ENCODE assay signal across 8 cellular contexts in genomic region chr12:122420471-122421262, GRCh38. TPM values are rescaled to one million over a fixed set of nuclear protein-coding genes. Genes with fewer than 3 reads are reported as not detected.
A peak's percentile ranks its signal among the peaks of the same experiment; 100 is the strongest.
DNase-seq lines count a peak whose midpoint lies in the region; ATAC-seq and TF ChIP-seq lines count a peak whose summit lies in the region.

No MANE protein-coding gene starts in this region.

- peaks cover 17% of the 10 kb centered on the region; the same call in 1 of the 2 replicates for H3K27me3 ChIP-seq in GM23338 (ENCODE audit: insufficient read depth)

- POLR2A ChIA-PET in activated B cell treated with CpG ODN at 0.5 μM for 24 hours (lab: Charles Lee) = interaction anchor here (0.6 to 1.8 kb wide), 9 partner anchors 8 to 352 kb away, joined by 3 to 13 read pairs (median 6); partner anchors contain the start of gene ZCCHC8

- no peak overlapping the region for H3K27ac ChIP-seq in GM23338 (ENCODE audit: low read depth)

- peaks cover 17% of the 10 kb centered on the region for H3F3A ChIP-seq in GM23338 (replicated peaks; ENCODE audit: low read depth)

- H3K27ac Mint-ChIP-seq in GM23338 (no peak overlapping the region), activated B cell treated with CpG ODN at 0.5 μM for 24 hours (peak overlapping the region; percentile 90)

- ATAC-seq in GM23338 (no peak), activated B cell treated with CpG ODN at 0.5 μM for 24 hours (ENCODE audit: low read depth) (no peak), HG02938 (IDR thresholded peaks at IDR 0.05; ENCODE audit: unreplicated experiment) (no peak), GM18502 (IDR thresholded peaks at IDR 0.05; ENCODE audit: poor library complexity, unreplicated experiment) (no peak)

- H3K9me3 Mint-ChIP-seq in GM23338 = no peaks in the 10 kb centered on the region
- no peaks in the 10 kb centered on the region for H3K9me3 Mint-ChIP-seq in activated B cell treated with CpG ODN at 0.5 μM for 24 hours

- H3K4me3 Mint-ChIP-seq in GM23338 (peak overlapping the region; percentile 87), activated B cell treated with CpG ODN at 0.5 μM for 24 hours (peak overlapping the region; percentile 91)

- H3K79me2 ChIP-seq in GM23338 (replicated peaks; ENCODE audit: insufficient read depth) = peaks cover 25% of the 10 kb centered on the region; the same call in 1 of the 2 replicates

- CTCF ChIA-PET in activated B cell treated with CpG ODN at 0.5 μM for 24 hours (lab: Charles Lee) = interaction anchor here (0.6 to 2.9 kb wide), 3 partner anchors 14 to 21 kb away, joined by 4 to 36 read pairs (median 5); no protein-coding TSS in a partner anchor

- TF ChIP-seq CTCF in GM23338 (conservative IDR thresholded peaks at IDR 0.05; ENCODE audit: low read depth in 2 of 2) = no peak
- no peak for TF ChIP-seq CTCF in activated B cell treated with CpG ODN at 0.5 μM for 24 hours (IDR thresholded peaks at IDR 0.05)
- no peak for TF ChIP-seq CTCF in fibroblast of villous mesenchyme (IDR thresholded peaks at IDR 0.05; ENCODE audit: insufficient read depth, low read depth, low read length)

- no peaks in the 10 kb centered on the region for H3K9me2 ChIP-seq in GM23338 (ENCODE audit: insufficient read depth)

- H3K4me1 ChIP-seq in GM23338 (ENCODE audit: insufficient read depth) = peaks cover 14% of the 10 kb centered on the region

- no peak overlapping the region for H2AFZ ChIP-seq in GM23338

- H4K20me1 ChIP-seq in GM23338 (replicated peaks; ENCODE audit: insufficient read depth) = no peaks in the 10 kb centered on the region; the same call in none of the 2 replicates

- peak overlapping the region; percentile 96 for H3K4me2 ChIP-seq in GM23338

- no peaks in the 10 kb centered on the region; the same call in 2 of the 3 replicates for H3K36me3 Mint-ChIP-seq in GM23338 (ENCODE audit: low read depth)
- H3K36me3 Mint-ChIP-seq in activated B cell treated with CpG ODN at 0.5 μM for 24 hours (ENCODE audit: low read depth) = peaks cover 5% of the 10 kb centered on the region

- intact Hi-C loops in activated B cell treated with CpG ODN at 0.5 μM for 24 hours (cut with micrococcal nuclease) = loop anchor here (1.0 to 5.0 kb wide), 4 partner anchors 7 to 153 kb away; partner anchors contain the start of gene VPS33A

- peaks cover 11% of the 10 kb centered on the region for H3K27me3 Mint-ChIP-seq in GM23338 (ENCODE audit: insufficient read depth, low read depth, poor library complexity)
- no peaks in the 10 kb centered on the region for H3K27me3 Mint-ChIP-seq in activated B cell treated with CpG ODN at 0.5 μM for 24 hours

- H3K4me3 ChIP-seq in GM23338 (peak overlapping the region; percentile 90), fibroblast of villous mesenchyme (ENCODE audit: low read depth, low read length) (peak overlapping the region; percentile 82), skeletal muscle cell (ENCODE audit: low read depth, low read length) (peak overlapping the region; percentile 73)

- H3K4me1 Mint-ChIP-seq in GM23338 (peaks cover 20% of the 10 kb centered on the region), activated B cell treated with CpG ODN at 0.5 μM for 24 hours (peaks cover 68% of the 10 kb centered on the region)

- DNase-seq in GM23338 (ENCODE audit: low spot score) (no peak), activated B cell treated with CpG ODN at 0.5 μM for 24 hours (no peak), fibroblast of villous mesenchyme (ENCODE audit: low read depth) (no peak), skeletal muscle cell (ENCODE audit: low read depth) (no peak), OCI-M2 (lab: John Stamatoyannopoulos, UW; ENCODE audit: unreplicated experiment) (no peak), NCI-H2171 (lab: John Stamatoyannopoulos, UW) (no peak)

- H3K36me3 ChIP-seq in GM23338 (ENCODE audit: insufficient read depth) = no peaks in the 10 kb centered on the region

TF ChIP-seq in GM23338, 12 proteins besides CTCF, POLR2A, EP300 and RAD21:
- TF ChIP-seq EZH2phosphoT487 (IDR thresholded peaks at IDR 0.05; ENCODE audit: unreplicated experiment) = no peak
- no peak for TF ChIP-seq JUNB (IDR thresholded peaks at IDR 0.05; ENCODE audit: unreplicated experiment)
- TF ChIP-seq POLR2AphosphoS5 (IDR thresholded peaks at IDR 0.05; ENCODE audit: low read depth) = no peak
- no peak for TF ChIP-seq CREB1 (CRISPR knock-in tag; IDR thresholded peaks at IDR 0.05; ENCODE audit: low read depth)
- no peak for TF ChIP-seq NANOG (IDR thresholded peaks at IDR 0.05; ENCODE audit: borderline replicate concordance)
- no peak for TF ChIP-seq ZNF462 (CRISPR knock-in tag; IDR thresholded peaks at IDR 0.05)
- TF ChIP-seq ZNF331 (CRISPR knock-in tag; IDR thresholded peaks at IDR 0.05; ENCODE audit: low read depth) = no peak
TF ChIP-seq in GM23338: peak in this region for 0.

RNA-seq across cellular contexts. Expression of gene CLIP1, which starts 1.8 kb away (rescaled TPM):
- total RNA-seq in GM23338 (2014; rRNA removed; shearing (Covaris generic)) = 15.0 and 21.1 TPM in 2 replicates
- 8.6 and 11.5 TPM in 2 replicates for polyA plus RNA-seq in GM23338 (2016; fragmentation: Nextera tagmentation; extraction: Ambion mirVana)
- total RNA-seq in activated B cell treated with CpG ODN at 0.5 μM for 24 hours = 58.6 and 63.2 TPM in 2 replicates
- total RNA-seq in fibroblast of villous mesenchyme = 66.9 and 79.6 TPM in 2 replicates
